ENCODE assay signal across 12 cellular contexts in the genomic region with DNA sequence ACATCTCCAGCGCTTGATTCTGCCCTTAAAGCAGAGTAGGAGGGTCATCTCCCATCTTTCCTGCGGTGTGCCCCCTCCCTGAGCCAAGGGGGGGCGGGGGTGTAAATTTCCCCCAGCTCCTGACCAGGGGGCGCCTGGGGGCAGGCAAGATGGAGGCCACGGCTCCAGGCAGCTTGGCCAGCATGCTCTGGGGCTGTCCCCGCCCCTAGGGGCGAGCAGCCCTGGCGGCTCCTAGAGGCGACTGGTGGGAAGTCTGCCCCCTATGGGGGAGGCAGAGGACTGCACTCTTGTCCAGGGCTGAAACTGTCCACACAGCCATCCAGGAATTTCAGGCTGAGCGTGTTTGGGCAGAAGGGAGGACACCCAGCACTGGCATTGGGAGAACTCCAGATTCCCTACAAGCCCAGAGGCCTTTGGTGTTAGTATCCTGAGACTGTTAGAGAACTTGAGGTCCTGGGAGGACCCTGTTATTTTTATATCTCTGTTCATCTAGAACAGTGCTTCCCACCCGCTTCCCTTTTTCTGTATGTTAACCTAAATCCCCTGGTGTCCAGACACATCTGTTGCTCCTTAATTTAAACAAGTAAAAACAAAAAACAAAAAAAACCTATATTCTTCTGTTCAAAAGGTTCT. TPM values are rescaled to one million over a fixed set of nuclear protein-coding genes. Genes with fewer than 3 reads are reported as not detected.
DNase-seq lines count a peak whose midpoint lies in the region; ATAC-seq and TF ChIP-seq lines count a peak whose summit lies in the region.
"Had no signal": no experiment of that assay in that cellular context is flagged by ENCODE, and none has a peak within 500 bp of the region (broad histone marks: within the 10 kb centered on the region; RNA-seq: fewer than 3 reads in every experiment).

No MANE protein-coding gene starts in this region.

- no peak overlapping the region for H4K8ac ChIP-seq in neuronal stem cell (ENCODE audit: low read depth, low read length)

- H3K27me3 ChIP-seq in cardiac muscle cell (no peaks in the 10 kb centered on the region), left ventricle myocardium inferior (ENCODE audit: low read depth) (peaks cover 17% of the 10 kb centered on the region), OCI-LY3 (ENCODE audit: low read depth, low read length) (peaks cover 90% of the 10 kb centered on the region), testis (no peaks in the 10 kb centered on the region), neuronal stem cell (ENCODE audit: control insufficient read depth in 3 of 3, insufficient read depth in 3 of 3, low read depth in 1 of 3, low read length in 3 of 3) (peaks cover 0 to 14% (median 0%) of the 10 kb centered on the region in 3 experiments)

- no peak overlapping the region for H2BK5ac ChIP-seq in neuronal stem cell (ENCODE audit: low read length)

- H3K27ac ChIP-seq in cardiac muscle cell: no peak overlapping the region
- H3K27ac ChIP-seq in left ventricle myocardium inferior (replicated peaks): no peak overlapping the region
- H3K27ac ChIP-seq in OCI-LY3 (ENCODE audit: low read length): no peak overlapping the region
- no peak overlapping the region for H3K27ac ChIP-seq in testis
- no peak overlapping the region for H3K27ac ChIP-seq in neuronal stem cell (replicated peaks; ENCODE audit: low read length)

- 0 out of 2 replicates have a peak, but pooled peaks cover 3% of the 10 kb centered on the region for H4K20me1 ChIP-seq in OCI-LY3 (ENCODE audit: insufficient read depth, low read length)

- 66 to 80% methylated on average over 6 to 11 of the region's 11 CpGs for WGBS in testis, 2 donors
- WGBS in neuronal stem cell (ENCODE audit: extremely low coverage in 2 of 2, insufficient read length in 2 of 2, insufficient replicate concordance in 1 of 2), 2 donors: no CpG with 5 or more reads among the region's 11 CpGs

- intact Hi-C loops in left ventricle myocardium inferior (cut with micrococcal nuclease): no loop called here
- intact Hi-C loops in testis (cut with DNase I; ENCODE audit: low total_unique reads): no loop called here

- H3K4me1 ChIP-seq in cardiac muscle cell (ENCODE audit: low read depth) (no peaks in the 10 kb centered on the region), left ventricle myocardium inferior (no peaks in the 10 kb centered on the region), OCI-LY3 (ENCODE audit: low read length) (peaks cover 26% of the 10 kb centered on the region), testis (no peaks in the 10 kb centered on the region), neuronal stem cell (ENCODE audit: control insufficient read depth in 2 of 2, insufficient read depth in 1 of 2, low read depth in 1 of 2, low read length in 2 of 2) (no peaks in the 10 kb centered on the region)

- H2AK5ac ChIP-seq in neuronal stem cell (ENCODE audit: low read depth, low read length): no peak overlapping the region

- no peak overlapping the region for H3K14ac ChIP-seq in neuronal stem cell (ENCODE audit: low read length)

- H3K23ac ChIP-seq in neuronal stem cell (ENCODE audit: low read depth, low read length, poor library complexity): no peak overlapping the region

- no peak for ATAC-seq in HG03159 (IDR thresholded peaks at IDR 0.05; ENCODE audit: unreplicated experiment)
- ATAC-seq: activated CD4-positive, CD25-positive, alpha-beta regulatory T cell treated with anti-CD3 and anti-CD28 coated beads, Interleukin-2, amount 50 U/mL, for 24 hours had no signal

- H3K9ac ChIP-seq in OCI-LY3 (ENCODE audit: low read length) (no peak overlapping the region), neuronal stem cell (ENCODE audit: low read depth, low read length, poor library complexity) (no peak overlapping the region)

- H3K36me3 ChIP-seq in cardiac muscle cell (no peaks in the 10 kb centered on the region), left ventricle myocardium inferior (no peaks in the 10 kb centered on the region), OCI-LY3 (replicated peaks; ENCODE audit: low read depth, low read length) (no peaks in the 10 kb centered on the region), testis (ENCODE audit: low read depth, missing control alignments) (no peaks in the 10 kb centered on the region), neuronal stem cell (replicated peaks in 1 of 2; ENCODE audit: control insufficient read depth in 2 of 2, insufficient read depth in 2 of 2, low read length in 2 of 2) (no peaks in the 10 kb centered on the region)

- H2AFZ ChIP-seq in OCI-LY3 (ENCODE audit: low read depth, low read length) (0 out of 2 replicates have a peak overlapping the region, but pooled peaks have one; percentile 15), neuronal stem cell (ENCODE audit: low read length) (no peak overlapping the region)

- no peak overlapping the region for H2BK15ac ChIP-seq in neuronal stem cell (ENCODE audit: low read length)

- H3K9me3 ChIP-seq in cardiac muscle cell (ENCODE audit: low read depth) (no peaks in the 10 kb centered on the region), left ventricle myocardium inferior (replicated peaks) (no peaks in the 10 kb centered on the region), OCI-LY3 (ENCODE audit: insufficient read depth, low read length) (no peaks in the 10 kb centered on the region), testis (no peaks in the 10 kb centered on the region), neuronal stem cell (replicated peaks in 1 of 2; ENCODE audit: control insufficient read depth in 2 of 2, insufficient read depth in 1 of 2, low read depth in 1 of 2, low read length in 2 of 2) (no peaks in the 10 kb centered on the region)

- H3K4me3 ChIP-seq in cardiac muscle cell: no peak overlapping the region
- no peak overlapping the region for H3K4me3 ChIP-seq in left ventricle myocardium inferior
- no peak overlapping the region for H3K4me3 ChIP-seq in OCI-LY3 (ENCODE audit: low read length)
- no peak overlapping the region for H3K4me3 ChIP-seq in epithelial cell of esophagus (ENCODE audit: low read length)
- H3K4me3 ChIP-seq in testis: peak overlapping the region in 1 of 2 donors; percentile 17
- no peak overlapping the region for H3K4me3 ChIP-seq in neuronal stem cell (ENCODE audit: low read length in 2 of 2)

- H2BK12ac ChIP-seq in neuronal stem cell (ENCODE audit: low read length): no peak overlapping the region

- DNase-seq in cardiac muscle cell (ENCODE audit: low read depth in 1 of 2, low spot score in 1 of 2) (no peak), left ventricle myocardium inferior (no peak), epithelial cell of esophagus (ENCODE audit: low read depth) (peak; percentile 10), testis (peak; percentile 49), NCI-H526 treated with DMSO at 0.1 percent for 48 hours (lab: John Stamatoyannopoulos, UW) (no peak), neuronal stem cell (ENCODE audit: low spot score) (no peak)
- DNase-seq: dermis blood vessel endothelial cell, NCI-H1105 treated with DMSO at 0.1 percent for 48 hours had no signal

- no peak overlapping the region for H4K91ac ChIP-seq in neuronal stem cell (ENCODE audit: low read depth, low read length, poor library complexity)

- H3K18ac ChIP-seq in neuronal stem cell (ENCODE audit: low read length): no peak overlapping the region

- H3K4ac ChIP-seq in neuronal stem cell (ENCODE audit: low read length): no peak overlapping the region

- no peak for TF ChIP-seq POLR2A in testis (IDR thresholded peaks at IDR 0.05)

- no peak overlapping the region for H2BK120ac ChIP-seq in neuronal stem cell (ENCODE audit: low read depth, low read length)

- H3K79me2 ChIP-seq in OCI-LY3 (ENCODE audit: low read length): no peaks in the 10 kb centered on the region

- no peaks in the 10 kb centered on the region for H3K79me1 ChIP-seq in neuronal stem cell (ENCODE audit: low read depth, low read length)

- TF ChIP-seq CTCF in cardiac muscle cell (IDR thresholded peaks at IDR 0.05; ENCODE audit: low read depth, low read length): peak; percentile 37
- TF ChIP-seq CTCF in left ventricle myocardium inferior (IDR thresholded peaks at IDR 0.05; ENCODE audit: borderline replicate concordance): no peak
- TF ChIP-seq CTCF in OCI-LY3 (IDR thresholded peaks at IDR 0.05; ENCODE audit: low read depth, low read length): peak; percentile 58
- peak; percentile 44 for TF ChIP-seq CTCF in epithelial cell of esophagus (IDR thresholded peaks at IDR 0.05; ENCODE audit: insufficient read depth, low read depth, low read length, missing control alignments)
- TF ChIP-seq CTCF in testis (IDR thresholded peaks at IDR 0.05): peak in 2 of 3 experiments; percentile 27 to 41

- no peak overlapping the region for H3K4me2 ChIP-seq in OCI-LY3 (ENCODE audit: low read length)
- H3K4me2 ChIP-seq in neuronal stem cell (ENCODE audit: insufficient read depth, low read length, poor library complexity, severe bottlenecking): no peak overlapping the region

RNA-seq across cellular contexts. Expression of gene STRA8, which starts 4.6 kb away (rescaled TPM):
- total RNA-seq in cardiac muscle cell (not detected in 2 replicates), left ventricle myocardium inferior (not detected), testis (1 to 10 TPM in 1 of 2 donors, under 1 TPM in 1; 0.87 to 3.5 TPM)
- polyA plus RNA-seq in cardiac muscle cell (not detected in 2 replicates), testis (ENCODE audit: insufficient read depth, low read depth, low replicate concordance) (1.4 TPM)
- polyA plus RNA-seq in neuronal stem cell (2013, experiment 1 of 2): not detected
- polyA plus RNA-seq in neuronal stem cell (2013, experiment 2 of 2): not detected
- total RNA-seq: dermis blood vessel endothelial cell, mononuclear cell had no signal

RNA-seq across cellular contexts. Expression of gene WDR91, which starts 26.9 kb away (rescaled TPM):
- total RNA-seq in cardiac muscle cell (16.2 and 16.7 TPM in 2 replicates), left ventricle myocardium inferior (5.4 TPM), testis (10 to 100 TPM; 23.8 to 46.6 TPM)
- polyA plus RNA-seq in cardiac muscle cell (13.3 and 13.6 TPM in 2 replicates), testis (ENCODE audit: insufficient read depth, low read depth, low replicate concordance) (29.5 TPM)
- polyA plus RNA-seq in neuronal stem cell (2013, experiment 1 of 2): 4.6 TPM
- 3.6 TPM for polyA plus RNA-seq in neuronal stem cell (2013, experiment 2 of 2)

Comparison
In these comparisons a context has a peak if more than half of its experiments do, and no peak if none do; other contexts are left out.
1. DNase-seq: peak in epithelial cell of esophagus (single experiment) and testis (single experiment); none in cardiac muscle cell (0 of 2), left ventricle myocardium inferior (single experiment), NCI-H526 treated with DMSO at 0.1 percent for 48 hours (single experiment) and neuronal stem cell (single experiment).